ENCODE assay signal across 23 cellular contexts in the genomic region with DNA sequence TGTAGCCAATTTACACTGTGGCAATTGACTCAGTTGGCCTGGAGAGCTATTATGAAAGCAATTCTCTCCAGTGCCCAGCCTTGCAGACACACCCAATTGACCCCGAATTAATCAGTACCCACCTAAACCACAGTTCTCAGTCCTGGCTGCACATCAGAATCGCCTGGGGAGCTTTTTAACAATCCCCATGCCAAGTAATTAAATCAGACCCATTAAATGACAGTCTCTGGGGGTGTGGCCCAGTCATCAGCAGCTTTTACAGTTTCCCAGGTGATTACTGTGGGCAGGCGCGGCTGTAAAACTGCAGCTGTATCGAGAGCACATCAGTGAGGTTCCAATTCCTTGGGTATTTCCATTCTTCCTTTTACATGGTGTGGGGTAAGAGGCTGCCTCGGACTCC.
DNase-seq lines count a peak whose midpoint lies in the region; ATAC-seq and TF ChIP-seq lines count a peak whose summit lies in the region.
"Had no signal": no experiment of that assay in that cellular context is flagged by ENCODE, and none has a peak within 500 bp of the region (broad histone marks: within the 10 kb centered on the region; RNA-seq: fewer than 3 reads in every experiment).

No MANE protein-coding gene starts in this region.

- H3K9me3 ChIP-seq in mucosa of descending colon: no peaks in the 10 kb centered on the region
- H3K9me3 ChIP-seq: BLaER1 treated with 17β-estradiol and CSF1 and Interleukin-3, amounts not matched to agents 10 nM and 100 nM; right lobe of liver; uterus had no signal

- H3K9me3 Mint-ChIP-seq in chondrocyte (ENCODE audit: low read depth) (no peaks in the 10 kb centered on the region), progenitor cell of endocrine pancreas (ENCODE audit: low read depth) (no peaks in the 10 kb centered on the region), natural killer cell (peaks cover 11 to 15% of the 10 kb centered on the region in 2 donors)
- H3K9me3 Mint-ChIP-seq: GM23338, nephron progenitor cell had no signal

- ATAC-seq in mucosa of descending colon: peak; percentile 95
- ATAC-seq in natural killer cell: no peak
- ATAC-seq: activated T-helper 17 cell treated with anti-CD3 and anti-CD28 coated beads, Interleukin-2, amount 50 U/mL, for 72 hours; GM23338; right lobe of liver had no signal

- intact Hi-C loops in mucosa of descending colon (cut with DNase I, micrococcal nuclease): no loop called here
- intact Hi-C loops in natural killer cell (cut with micrococcal nuclease): no loop called here

- H3K27ac Mint-ChIP-seq in chondrocyte (ENCODE audit: unreplicated experiment): no peak overlapping the region
- no peak overlapping the region for H3K27ac Mint-ChIP-seq in progenitor cell of endocrine pancreas
- H3K27ac Mint-ChIP-seq in natural killer cell: no peak overlapping the region
- H3K27ac Mint-ChIP-seq: activated naive CD8-positive, alpha-beta T cell; activated T-helper 17 cell treated with anti-CD3 and anti-CD28 coated beads, Interleukin-2, amount 50 U/mL, for 72 hours; GM23338; nephron progenitor cell had no signal

- DNase-seq in DMS153 treated with DMSO at 0.1 percent for 48 hours (lab: John Stamatoyannopoulos, UW; ENCODE audit: unreplicated experiment) (peak; percentile 20), NCI-H1417 (lab: John Stamatoyannopoulos, UW) (peak in 2 of 3 experiments; percentile 30 to 75), astrocyte of the hippocampus (ENCODE audit: low read depth, low spot score) (peak; percentile 29), mucosa of descending colon (peak; percentile 67 to 80 (median 67)), chondrocyte (ENCODE audit: low spot score) (no peak), anterior cingulate cortex (lab: John Stamatoyannopoulos, UW) (no peak), progenitor cell of endocrine pancreas (ENCODE audit: low spot score, unreplicated experiment) (no peak), natural killer cell (no peak)
- DNase-seq: ACHN; activated CD4-positive, alpha-beta T cell treated with anti-CD3 and anti-CD28 coated beads, Interleukin-2, amount 50 U/mL, for 1 hour; Calu3; effector memory CD4-positive, alpha-beta T cell; Kasumi-1; NCI-H226; nephron progenitor cell; right lobe of liver; substantia nigra; uterus had no signal

- H3K4me1 ChIP-seq in mucosa of descending colon (ENCODE audit: low read depth): no peaks in the 10 kb centered on the region
- H3K4me1 ChIP-seq: parathyroid adenoma, right lobe of liver, uterus had no signal

- H3K4me3 Mint-ChIP-seq in chondrocyte (ENCODE audit: unreplicated experiment): no peak overlapping the region
- no peak overlapping the region for H3K4me3 Mint-ChIP-seq in progenitor cell of endocrine pancreas (ENCODE audit: low read depth)
- H3K4me3 Mint-ChIP-seq in natural killer cell: no peak overlapping the region
- H3K4me3 Mint-ChIP-seq: activated naive CD8-positive, alpha-beta T cell; activated T-helper 17 cell treated with anti-CD3 and anti-CD28 coated beads, Interleukin-2, amount 50 U/mL, for 72 hours; GM23338; nephron progenitor cell had no signal

- H3K36me3 Mint-ChIP-seq in chondrocyte (ENCODE audit: low read depth) (no peaks in the 10 kb centered on the region), progenitor cell of endocrine pancreas (ENCODE audit: insufficient read depth) (no peaks in the 10 kb centered on the region), natural killer cell (peaks cover 11% of the 10 kb centered on the region)
- H3K36me3 Mint-ChIP-seq: activated naive CD8-positive, alpha-beta T cell had no signal

- TF ChIP-seq CTCF in mucosa of descending colon (IDR thresholded peaks at IDR 0.05): no peak
- no peak for TF ChIP-seq CTCF in chondrocyte (IDR thresholded peaks at IDR 0.05)
- no peak for TF ChIP-seq CTCF in progenitor cell of endocrine pancreas (IDR thresholded peaks at IDR 0.05; ENCODE audit: unreplicated experiment)
- TF ChIP-seq CTCF in natural killer cell (IDR thresholded peaks at IDR 0.05): no peak

- no peaks in the 10 kb centered on the region for H3K27me3 Mint-ChIP-seq in chondrocyte (ENCODE audit: low read depth)
- peaks cover 7% of the 10 kb centered on the region for H3K27me3 Mint-ChIP-seq in progenitor cell of endocrine pancreas
- H3K27me3 Mint-ChIP-seq in natural killer cell (ENCODE audit: low read depth in 2 of 2): no peaks in the 10 kb centered on the region
- H3K27me3 Mint-ChIP-seq: activated naive CD8-positive, alpha-beta T cell; activated T-helper 17 cell treated with anti-CD3 and anti-CD28 coated beads, Interleukin-2, amount 50 U/mL, for 72 hours had no signal

- H3K4me1 Mint-ChIP-seq in chondrocyte (ENCODE audit: low read depth): peaks cover 14% of the 10 kb centered on the region
- H3K4me1 Mint-ChIP-seq in progenitor cell of endocrine pancreas (ENCODE audit: low read depth): peaks cover 9% of the 10 kb centered on the region
- no peaks in the 10 kb centered on the region for H3K4me1 Mint-ChIP-seq in natural killer cell
- H3K4me1 Mint-ChIP-seq: activated T-helper 17 cell treated with anti-CD3 and anti-CD28 coated beads, Interleukin-2, amount 50 U/mL, for 72 hours had no signal

- H3K36me3 ChIP-seq in mucosa of descending colon (ENCODE audit: low read depth): no peaks in the 10 kb centered on the region
- H3K36me3 ChIP-seq: BLaER1 treated with 17β-estradiol and CSF1 and Interleukin-3, amounts not matched to agents 10 nM and 100 nM; right lobe of liver; uterus had no signal

- H3K4me3 ChIP-seq in mucosa of descending colon: no peak overlapping the region
- H3K4me3 ChIP-seq: BLaER1 treated with 17β-estradiol and CSF1 and Interleukin-3, amounts not matched to agents 10 nM and 100 nM; GM23338; right lobe of liver; uterus had no signal

Comparison
In these comparisons a context has a peak if more than half of its experiments do, and no peak if none do; other contexts are left out.
1. DNase-seq: peak in DMS153 treated with DMSO at 0.1 percent for 48 hours (single experiment), NCI-H1417 (2 of 3), astrocyte of the hippocampus (single experiment) and mucosa of descending colon (3 of 3); none in chondrocyte (single experiment), anterior cingulate cortex (0 of 58), progenitor cell of endocrine pancreas (single experiment) and natural killer cell (single experiment).